Comparison of ENCODE assay signal across 26 cellular contexts in genomic region chr13:91724591-91724990, GRCh38.
A peak's percentile ranks its signal among the peaks of the same experiment; 100 is the strongest.
DNase-seq lines count a peak whose midpoint lies in the region; ATAC-seq, FAIRE-seq and TF ChIP-seq lines count a peak whose summit lies in the region.
"Had no signal": no experiment of that assay in that cellular context is flagged by ENCODE, and none has a peak within 500 bp of the region (broad histone marks: within the 10 kb centered on the region; RNA-seq: fewer than 3 reads in every experiment).

No MANE protein-coding gene starts in this region.

- DNase-seq in cardiac muscle cell (ENCODE audit: low read depth in 1 of 2, low spot score in 1 of 2) (no peak), left ventricle myocardium inferior (no peak), MG63 (peak; percentile 5), K562 (ENCODE audit: extremely low read depth in 1 of 4, low spot score in 3 of 4) (no peak), testis (peak; percentile 51), DMS53 (lab: John Stamatoyannopoulos, UW) (no peak), AML-193 (lab: John Stamatoyannopoulos, UW) (no peak)
- DNase-seq: BE2C; C1 segment of cervical spinal cord; Calu3; CD4-positive, alpha-beta memory T cell; CD4-positive, CD25-positive, alpha-beta regulatory T cell; CD8-positive, alpha-beta memory T cell; COR-L47; DMS79; DND-41; EL; GDM1 had no signal

- BruUV-seq in K562 (replicated peaks; lab: Mats Ljungman, UMichigan) = no TSS peak

- TF ChIP-seq EP300 in K562 (IDR thresholded peaks at IDR 0.05; ENCODE audit: low read length) = no peak

- no peak overlapping the region for H3K9ac ChIP-seq in K562 (ENCODE audit: insufficient read depth in 1 of 2, low read depth in 2 of 2, low read length in 2 of 2)
- H3K9ac ChIP-seq: BLaER1 had no signal

- no peaks in the 10 kb centered on the region for H3K9me1 ChIP-seq in K562 (ENCODE audit: control insufficient read depth, insufficient read depth, low read length)

- in situ Hi-C loops in K562 (cut with MboI) = no loop called here

- H2AFZ ChIP-seq in K562 (ENCODE audit: low read depth, low read length) = no peak overlapping the region

- H3K27me3 ChIP-seq in cardiac muscle cell (no peaks in the 10 kb centered on the region), left ventricle myocardium inferior (ENCODE audit: low read depth) (no peaks in the 10 kb centered on the region), MG63 (no peaks in the 10 kb centered on the region), K562 (ENCODE audit: control insufficient read depth in 2 of 2, insufficient read depth in 2 of 2, low read length in 2 of 2) (no peaks in the 10 kb centered on the region), testis (no peaks in the 10 kb centered on the region)
- H3K27me3 ChIP-seq: BE2C, BLaER1 had no signal

- CTCF ChIA-PET in K562 (lab: Yijun Ruan, JAX; ENCODE audit: low intra/inter-chr PET ratio) = no interaction called here

- TF ChIP-seq POLR2A in K562 (conservative IDR thresholded peaks at IDR 0.05) (no peak), testis (IDR thresholded peaks at IDR 0.05) (no peak)

- no peak overlapping the region for H3K4me2 ChIP-seq in K562 (ENCODE audit: insufficient read depth, low read length)
- H3K4me2 ChIP-seq: A549, BLaER1 had no signal

- ATAC-seq in K562 (no peak), GM19324 (IDR thresholded peaks at IDR 0.05; ENCODE audit: low FRiP score, unreplicated experiment) (no peak)
- ATAC-seq: A549, GM12878 had no signal

- H3K27ac ChIP-seq in cardiac muscle cell = peak overlapping the region; percentile 84
- no peak overlapping the region for H3K27ac ChIP-seq in left ventricle myocardium inferior (replicated peaks)
- H3K27ac ChIP-seq in K562 (ENCODE audit: extremely low read depth, low read depth, low read length) = no peak overlapping the region
- peak overlapping the region; percentile 55 to 58 for H3K27ac ChIP-seq in testis
- H3K27ac ChIP-seq: 22Rv1, A549, BLaER1 had no signal

- TF ChIP-seq CTCF in cardiac muscle cell (IDR thresholded peaks at IDR 0.05; ENCODE audit: low read depth, low read length) (no peak), left ventricle myocardium inferior (IDR thresholded peaks at IDR 0.05; ENCODE audit: borderline replicate concordance) (no peak), K562 (IDR thresholded peaks at IDR 0.05 in 2 of 3, conservative IDR thresholded peaks at IDR 0.05 in 1 of 3; ENCODE audit: insufficient read depth in 2 of 3, low read depth in 1 of 3, low read length in 3 of 3) (no peak), testis (IDR thresholded peaks at IDR 0.05) (no peak)

- H3K36me3 ChIP-seq in cardiac muscle cell (no peaks in the 10 kb centered on the region), left ventricle myocardium inferior (no peaks in the 10 kb centered on the region), MG63 (no peaks in the 10 kb centered on the region), K562 (ENCODE audit: control insufficient read depth, insufficient read depth, low read length) (no peaks in the 10 kb centered on the region), testis (ENCODE audit: low read depth, missing control alignments) (no peaks in the 10 kb centered on the region)
- H3K36me3 ChIP-seq: BE2C, BLaER1 had no signal

- H3K4me1 ChIP-seq in cardiac muscle cell (ENCODE audit: low read depth) (peaks cover 45% of the 10 kb centered on the region), left ventricle myocardium inferior (no peaks in the 10 kb centered on the region), K562 (replicated peaks in 1 of 2; ENCODE audit: control insufficient read depth in 2 of 2, insufficient read depth in 2 of 2, low read length in 2 of 2) (no peaks in the 10 kb centered on the region), testis (peaks cover 21% of the 10 kb centered on the region)
- H3K4me1 ChIP-seq: A549, BE2C, BLaER1 had no signal

- H3K9me3 ChIP-seq in cardiac muscle cell (ENCODE audit: low read depth) = no peaks in the 10 kb centered on the region
- no peaks in the 10 kb centered on the region for H3K9me3 ChIP-seq in left ventricle myocardium inferior (replicated peaks)
- H3K9me3 ChIP-seq in MG63 = no peaks in the 10 kb centered on the region
- no peaks in the 10 kb centered on the region; the same call in 1 of the 2 replicates for H3K9me3 ChIP-seq in K562 (replicated peaks; ENCODE audit: control insufficient read depth, insufficient read depth, low read depth, low read length)
- H3K9me3 ChIP-seq in testis = no peaks in the 10 kb centered on the region
- H3K9me3 ChIP-seq: A549, BE2C, BLaER1 had no signal

- FAIRE-seq in K562 (lab: Jason Lieb, UNC) = no peak
- FAIRE-seq: A549, D721Med, GM12878, GM12892, GM18507 had no signal

- H3K79me2 ChIP-seq in K562 (ENCODE audit: control insufficient read depth, insufficient read depth, low read length) = no peaks in the 10 kb centered on the region

- no peaks in the 10 kb centered on the region for H4K20me1 ChIP-seq in K562 (replicated peaks; ENCODE audit: control insufficient read depth, insufficient read depth, low read length)
- H4K20me1 ChIP-seq: BLaER1 had no signal

- POLR2A ChIA-PET in K562 (lab: Yijun Ruan, JAX) = interaction anchor here (1.1 kb wide), 1 partner anchor 61 kb away, joined by 3 read pairs; no protein-coding TSS in a partner anchor

- no peak overlapping the region for H3K4me3 ChIP-seq in cardiac muscle cell
- no peak overlapping the region for H3K4me3 ChIP-seq in left ventricle myocardium inferior
- H3K4me3 ChIP-seq in MG63 = no peak overlapping the region
- H3K4me3 ChIP-seq in K562 = no peak overlapping the region
- no peak overlapping the region for H3K4me3 ChIP-seq in testis
- H3K4me3 ChIP-seq: A549, BLaER1, GM12878 had no signal

- intact Hi-C loops in left ventricle myocardium inferior (cut with micrococcal nuclease) (loop anchor here (10.0 kb wide), 1 partner anchor 350 kb away; no protein-coding TSS in a partner anchor), K562 (cut with micrococcal nuclease) (no loop called here), testis (cut with DNase I; ENCODE audit: low total_unique reads) (no loop called here)

- no peak for TF ChIP-seq RAD21 in K562 (CRISPR knock-in tag; conservative IDR thresholded peaks at IDR 0.05 in 1 of 2, IDR thresholded peaks at IDR 0.05 in 1 of 2)

- 0% methylated on average over 3 of the region's 3 CpGs for WGBS in K562 (ENCODE audit: insufficient coverage, low coverage, missing lambda C conversion rate)
- WGBS in testis, 2 donors = 41 to 47% methylated on average over 3 of the region's 3 CpGs

TF ChIP-seq in K562, 482 proteins besides CTCF, POLR2A, EP300 and RAD21:
- TF ChIP-seq HNRNPUL1 (IDR thresholded peaks at IDR 0.05; ENCODE audit: low read length) (no peak), FOXJ2 (tag; IDR thresholded peaks at IDR 0.05) (0 out of 2 replicates have a peak, but pooled peaks have one; percentile 16), ZNF224 (CRISPR knock-in tag; IDR thresholded peaks at IDR 0.05) (no peak), NEUROD1 (IDR thresholded peaks at IDR 0.05; ENCODE audit: borderline replicate concordance, low read depth, low read length, partially characterized antibody) (no peak), SMARCC2 (IDR thresholded peaks at IDR 0.05; ENCODE audit: low read depth) (no peak), TCF15 (CRISPR knock-in tag; IDR thresholded peaks at IDR 0.05) (no peak), FOXA1 (IDR thresholded peaks at IDR 0.05; ENCODE audit: borderline replicate concordance) (no peak)

Comparison
In these comparisons a context has a peak if more than half of its experiments do, and no peak if none do; other contexts are left out.
1. H3K27ac ChIP-seq: peak in cardiac muscle cell (single experiment) and testis (2 of 2); none in left ventricle myocardium inferior (single experiment) and K562 (single experiment).
2. DNase-seq: peak in MG63 (single experiment) and testis (single experiment); none in cardiac muscle cell (0 of 2), left ventricle myocardium inferior (single experiment), K562 (0 of 4), DMS53 (single experiment) and AML-193 (0 of 2).